Comparison of ENCODE assay signal across 12 cellular contexts in genomic region chr10:110323503-110323902, GRCh38. TPM values are rescaled to one million over a fixed set of nuclear protein-coding genes. Genes with fewer than 3 reads are reported as not detected.
DNase-seq lines count a peak whose midpoint lies in the region; ATAC-seq and TF ChIP-seq lines count a peak whose summit lies in the region.
"Had no signal": no experiment of that assay in that cellular context is flagged by ENCODE, and none has a peak within 500 bp of the region (broad histone marks: within the 10 kb centered on the region; RNA-seq: fewer than 3 reads in every experiment).

No MANE protein-coding gene starts in this region.

- TF ChIP-seq RAD21 in HCT116 (IDR thresholded peaks at IDR 0.05; ENCODE audit: low read depth), result no peak

- H4K20me1 ChIP-seq in HCT116 (ENCODE audit: insufficient read depth), result no peaks in the 10 kb centered on the region

- peak; percentile 53; the same call in 1 of the 2 replicates for ATAC-seq in HCT116
- ATAC-seq: WTC11 had no signal

- H3K9ac ChIP-seq in HCT116 (ENCODE audit: low read length), result no peak overlapping the region

- no peaks in the 10 kb centered on the region for H3K36me3 ChIP-seq in HCT116 (ENCODE audit: control insufficient read depth in 1 of 2, insufficient read depth in 2 of 2, low read length in 2 of 2)
- no peaks in the 10 kb centered on the region for H3K36me3 ChIP-seq in HAP-1 (replicated peaks)

- no peak overlapping the region for H2AFZ ChIP-seq in HCT116 (ENCODE audit: low read depth, low read length, poor library complexity, severe bottlenecking)

- in situ Hi-C loops in HAP-1 (cut with MboI; ENCODE audit: low sequenced_read_pairs), result no loop called here

- H3K4me1 ChIP-seq in HCT116 (ENCODE audit: control insufficient read depth in 1 of 2, insufficient read depth in 2 of 2, low read length in 2 of 2) (peaks cover 0 to 28% of the 10 kb centered on the region in 2 experiments; a peak in 2 of 4 replicates), HAP-1 (no peaks in the 10 kb centered on the region)

- no peak for TF ChIP-seq POLR2A in HCT116 (IDR thresholded peaks at IDR 0.05; ENCODE audit: borderline replicate concordance, extremely low read depth, insufficient read depth, insufficient read length)

- H3K4me3 ChIP-seq in AG04450 (ENCODE audit: low read depth, low read length) (no peak overlapping the region), HCT116 (replicated peaks in 1 of 2; ENCODE audit: low read depth in 1 of 2, low read length in 2 of 2) (no peak overlapping the region), HAP-1 (no peak overlapping the region)

- H3K4me2 ChIP-seq in HCT116 (ENCODE audit: low read length), result no peak overlapping the region

- peak; percentile 61 for DNase-seq in AG04450 (ENCODE audit: low read depth, low spot score)
- DNase-seq in HCT116 (ENCODE audit: low read depth, low spot score), result no peak
- peak; percentile 93 for DNase-seq in amniotic epithelial cell (ENCODE audit: low read depth)
- DNase-seq in hepatic stellate cell (ENCODE audit: low spot score), result peak; percentile 87
- DNase-seq in DMS153 (lab: John Stamatoyannopoulos, UW), result no peak
- no peak for DNase-seq in NCI-H187 (lab: John Stamatoyannopoulos, UW)
- no peak for DNase-seq in HAP-1 (ENCODE audit: low spot score in 2 of 2)
- DNase-seq in NCI-H1930 (lab: John Stamatoyannopoulos, UW), result no peak
- DNase-seq: NCI-H2029 treated with DMSO at 0.1 percent for 48 hours; nephron progenitor cell; stimulated activated CD4-positive, alpha-beta T cell treated with anti-CD3 and anti-CD28 coated beads, Interleukin-12 subunit alpha, Interleukin-12 subunit beta, amount 100 ng/mL, for 4 hours had no signal

- TF ChIP-seq CTCF in AG04450 (IDR thresholded peaks at IDR 0.05; ENCODE audit: low read depth, low read length) (no peak), HCT116 (IDR thresholded peaks at IDR 0.05 in 2 of 3, conservative IDR thresholded peaks at IDR 0.05 in 1 of 3; ENCODE audit: borderline replicate concordance in 1 of 3, insufficient read depth in 1 of 3, low read depth in 2 of 3, low read length in 2 of 3) (no peak)

- H3K9me3 ChIP-seq in AG04450 (ENCODE audit: control insufficient read depth, insufficient read depth, low read length), result peaks cover 8% of the 10 kb centered on the region
- no peaks in the 10 kb centered on the region for H3K9me3 ChIP-seq in HCT116 (ENCODE audit: control insufficient read depth in 1 of 2, insufficient read depth in 1 of 2, low read depth in 1 of 2, low read length in 2 of 2)
- no peaks in the 10 kb centered on the region for H3K9me3 ChIP-seq in HAP-1

- no TSS peak for BruUV-seq in HCT116 (replicated peaks; lab: Mats Ljungman, UMichigan)

- H3K27ac ChIP-seq in AG04450 (ENCODE audit: low read depth, low read length) (peak overlapping the region; percentile 60), HCT116 (ENCODE audit: low read depth, low read length) (no peak overlapping the region)

- POLR2A ChIA-PET in AG04450 (lab: Yijun Ruan, JAX) (interaction anchor here (0.6 to 1.5 kb wide), 5 partner anchors 11 to 181 kb away, joined by 3 to 6 read pairs (median 4); no protein-coding TSS in a partner anchor), HCT116 (lab: Charles Lee) (interaction anchor here (0.6 kb wide), 1 partner anchor 690 kb away, joined by 4 read pairs; no protein-coding TSS in a partner anchor)

- intact Hi-C loops in HCT116 (cut with micrococcal nuclease), result no loop called here

- no peaks in the 10 kb centered on the region for H3K9me2 ChIP-seq in HCT116 (ENCODE audit: insufficient read depth)

- no peaks in the 10 kb centered on the region for H3K79me2 ChIP-seq in HCT116 (ENCODE audit: insufficient read depth, low read length)

- H3K27me3 ChIP-seq in AG04450 (ENCODE audit: control insufficient read depth, insufficient read depth, low read length) (no peaks in the 10 kb centered on the region), HCT116 (ENCODE audit: insufficient read depth, low read length) (no peaks in the 10 kb centered on the region), HAP-1 (ENCODE audit: low read depth) (peaks cover 10% of the 10 kb centered on the region; the same call in 1 of the 2 replicates)

- CTCF ChIA-PET in AG04450 (lab: Charles Lee) (interaction anchor here (0.8 to 2.3 kb wide), 5 partner anchors 12 to 349 kb away, joined by 3 to 8 read pairs (median 5); no protein-coding TSS in a partner anchor), HCT116 (lab: Charles Lee) (interaction anchor here (0.8 to 1.3 kb wide), 2 partner anchors 30 to 31 kb away, joined by 3 read pairs; no protein-coding TSS in a partner anchor)

- RAD21 ChIA-PET in HCT116 (lab: Charles Lee; ENCODE audit: low non-redundant PET in 1 of 2, low total read pairs in 2 of 2, uncharacterized antibody in 2 of 2, unreplicated experiment in 2 of 2), result interaction anchor here in 1 of 2 experiments (1.1 kb wide), 1 partner anchor 181 kb away, joined by 3 read pairs; no protein-coding TSS in a partner anchor

TF ChIP-seq in HCT116, 20 proteins besides CTCF, POLR2A, EP300 and RAD21:
- no peak for TF ChIP-seq EGR1 (IDR thresholded peaks at IDR 0.05; ENCODE audit: low read depth)
- no peak for TF ChIP-seq ELF1 (IDR thresholded peaks at IDR 0.05; ENCODE audit: borderline replicate concordance, low read depth)
- no peak for TF ChIP-seq FOSL1 (IDR thresholded peaks at IDR 0.05; ENCODE audit: low read depth)
- TF ChIP-seq JUND (IDR thresholded peaks at IDR 0.05), result no peak
- no peak for TF ChIP-seq CBX3 (IDR thresholded peaks at IDR 0.05; ENCODE audit: low read depth)
- no peak for TF ChIP-seq ZBTB33 (IDR thresholded peaks at IDR 0.05; ENCODE audit: extremely low read depth, insufficient replicate concordance, low read length)
- TF ChIP-seq REST (IDR thresholded peaks at IDR 0.05; ENCODE audit: low read depth), result no peak
- no peak for TF ChIP-seq ZFX (IDR thresholded peaks at IDR 0.05)
- no peak for TF ChIP-seq ATF3 (IDR thresholded peaks at IDR 0.05)
- TF ChIP-seq MAX (IDR thresholded peaks at IDR 0.05), result no peak
- TF ChIP-seq YY1 (IDR thresholded peaks at IDR 0.05; ENCODE audit: extremely low read depth, insufficient replicate concordance, low read depth, low read length), result no peak
- TF ChIP-seq SRF (IDR thresholded peaks at IDR 0.05; ENCODE audit: low read depth), result no peak
- TF ChIP-seq EZH2phosphoT487 (IDR thresholded peaks at IDR 0.05; ENCODE audit: borderline replicate concordance), result no peak
- no peak for TF ChIP-seq SP1 (IDR thresholded peaks at IDR 0.05; ENCODE audit: low read depth)

RNA-seq across cellular contexts. Expression of gene SMNDC1, which starts 18.8 kb away (rescaled TPM):
- 20.1 and 26.4 TPM in 2 replicates for polyA plus RNA-seq in AG04450 (2011; rRNA removed)
- 8.1 and 9.6 TPM in 2 replicates for polyA minus RNA-seq in AG04450 (2011; rRNA and poly(A)+ RNA removed)
- total RNA-seq in HCT116 (2021; ENCODE audit: unreplicated experiment), result 61.7 TPM
- 21.9 and 23.6 TPM in 2 replicates for polyA plus RNA-seq in HCT116 (2012)

Comparison
In these comparisons a context has a peak if more than half of its experiments do, and no peak if none do; other contexts are left out.
1. DNase-seq: peak in AG04450 (single experiment), amniotic epithelial cell (single experiment) and hepatic stellate cell (single experiment); none in HCT116 (single experiment), DMS153 (single experiment), NCI-H187 (0 of 2), HAP-1 (0 of 2) and NCI-H1930 (0 of 2).